ENCODE assay signal across 9 cellular contexts in the genomic region with DNA sequence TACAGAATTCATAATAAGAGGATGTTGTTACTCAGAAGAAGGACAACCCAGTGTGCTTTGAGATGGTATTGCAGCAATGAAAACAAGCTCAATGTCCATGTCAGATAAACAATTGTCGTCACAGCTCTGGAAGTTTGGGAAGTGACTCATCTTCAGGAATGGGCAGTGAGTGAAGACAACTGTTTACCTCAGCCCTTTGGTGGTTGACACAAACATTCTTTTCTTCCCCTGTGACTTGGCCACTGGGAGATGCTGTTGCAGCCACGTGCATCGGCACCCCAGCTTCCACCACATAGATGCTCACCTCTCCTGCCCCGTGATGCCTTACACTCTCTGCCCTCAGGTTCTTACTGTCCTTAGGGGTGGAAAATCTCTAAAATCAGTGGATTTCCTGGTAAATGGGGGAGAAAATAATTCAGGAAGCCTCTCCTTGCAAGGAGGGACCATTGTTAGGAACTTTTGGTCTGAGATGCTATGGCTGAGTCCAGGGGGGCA.
A peak's percentile ranks its signal among the peaks of the same experiment; 100 is the strongest.
DNase-seq lines count a peak whose midpoint lies in the region; ATAC-seq and TF ChIP-seq lines count a peak whose summit lies in the region.
"Had no signal": no experiment of that assay in that cellular context is flagged by ENCODE, and none has a peak within 500 bp of the region (broad histone marks: within the 10 kb centered on the region; RNA-seq: fewer than 3 reads in every experiment).

No MANE protein-coding gene starts in this region.

- intact Hi-C loops in CD14-positive monocyte (cut with micrococcal nuclease) = no loop called here

- no peaks in the 10 kb centered on the region for H3K79me2 ChIP-seq in osteoblast (ENCODE audit: insufficient read depth, low read length)

- no peak overlapping the region for H3K27ac Mint-ChIP-seq in CD14-positive monocyte

- peaks cover 2 to 8% (median 2%) of the 10 kb centered on the region in 3 donors for H3K27me3 Mint-ChIP-seq in CD14-positive monocyte (ENCODE audit: low read depth in 3 of 3)

- no peak overlapping the region for H2AFZ ChIP-seq in osteoblast (ENCODE audit: low read length)

- H3K4me3 ChIP-seq in RWPE2 (ENCODE audit: severe bottlenecking) = no peak overlapping the region
- H3K4me3 ChIP-seq in fibroblast of the aortic adventitia (ENCODE audit: low read depth, low read length) = peak overlapping the region; percentile 3
- peak overlapping the region; percentile 30 for H3K4me3 ChIP-seq in osteoblast (ENCODE audit: insufficient read depth, low read length)

- H3K36me3 Mint-ChIP-seq in CD14-positive monocyte = no peaks in the 10 kb centered on the region

- peak; percentile 86 for ATAC-seq in RWPE2 (ENCODE audit: low read depth)
- no peak for ATAC-seq in GM21360 (IDR thresholded peaks at IDR 0.05; ENCODE audit: unreplicated experiment)

- H3K27me3 ChIP-seq in RWPE2 (ENCODE audit: insufficient read depth, poor library complexity, severe bottlenecking) (no peaks in the 10 kb centered on the region), osteoblast (ENCODE audit: insufficient read depth, low read length) (no peaks in the 10 kb centered on the region)

- peaks cover 0 to 4% (median 0%) of the 10 kb centered on the region in 7 donors for H3K9me3 Mint-ChIP-seq in CD14-positive monocyte

- no peaks in the 10 kb centered on the region for H4K20me1 ChIP-seq in osteoblast (ENCODE audit: insufficient read depth, low read length)

- H3K36me3 ChIP-seq in RWPE2 (ENCODE audit: low read depth) (no peaks in the 10 kb centered on the region), osteoblast (ENCODE audit: insufficient read depth, low read length) (no peaks in the 10 kb centered on the region)

- DNase-seq in AG20443 (ENCODE audit: low spot score) (peak; percentile 90), RWPE2 (ENCODE audit: low spot score) (peak; percentile 76), fibroblast of the aortic adventitia (ENCODE audit: low read depth) (peak; percentile 100), osteoblast (ENCODE audit: insufficient read length, low spot score, missing footprints) (peak; percentile 89), retina (no peak), CD14-positive monocyte (ENCODE audit: low spot score) (no peak), NCI-H1105 treated with DMSO at 0.1 percent for 48 hours (lab: John Stamatoyannopoulos, UW) (no peak)
- DNase-seq: NCI-H1092 treated with DMSO at 0.1 percent for 48 hours had no signal

- no peak overlapping the region for H3K4me3 Mint-ChIP-seq in CD14-positive monocyte

- H3K4me2 ChIP-seq in osteoblast (ENCODE audit: insufficient read depth, low read length) = peak overlapping the region; percentile 71

- no peaks in the 10 kb centered on the region for H3K9me3 ChIP-seq in RWPE2 (ENCODE audit: severe bottlenecking)
- H3K9me3 ChIP-seq in osteoblast (ENCODE audit: low read depth, low read length) = no peaks in the 10 kb centered on the region

- peaks cover 7% of the 10 kb centered on the region for H3K4me1 Mint-ChIP-seq in CD14-positive monocyte

- peak; percentile 57 for TF ChIP-seq CTCF in RWPE2 (IDR thresholded peaks at IDR 0.05; ENCODE audit: poor library complexity, severe bottlenecking)
- TF ChIP-seq CTCF in fibroblast of the aortic adventitia (IDR thresholded peaks at IDR 0.05; ENCODE audit: insufficient read depth, low read length) = no peak
- TF ChIP-seq CTCF in osteoblast (IDR thresholded peaks at IDR 0.05; ENCODE audit: extremely low read depth, low read depth, low read length) = peak; percentile 28
- no peak for TF ChIP-seq CTCF in CD14-positive monocyte (IDR thresholded peaks at IDR 0.05)

- peaks cover 45% of the 10 kb centered on the region for H3K4me1 ChIP-seq in RWPE2 (ENCODE audit: insufficient read depth, poor library complexity, severe bottlenecking)
- peaks cover 54% of the 10 kb centered on the region for H3K4me1 ChIP-seq in osteoblast (ENCODE audit: insufficient read depth, low read length)

- H3K27ac ChIP-seq in RWPE2 (ENCODE audit: poor library complexity, severe bottlenecking) = peak overlapping the region; percentile 96
- H3K27ac ChIP-seq in osteoblast (ENCODE audit: low read depth, low read length) = peak overlapping the region; percentile 99

Comparison
In these comparisons a context has a peak if more than half of its experiments do, and no peak if none do; other contexts are left out.
1. DNase-seq: peak in AG20443 (single experiment), RWPE2 (single experiment), fibroblast of the aortic adventitia (single experiment) and osteoblast (single experiment); none in retina (single experiment), CD14-positive monocyte (single experiment) and NCI-H1105 treated with DMSO at 0.1 percent for 48 hours (single experiment).
2. CTCF ChIP-seq: peak in RWPE2 (single experiment) and osteoblast (single experiment); none in fibroblast of the aortic adventitia (single experiment) and CD14-positive monocyte (single experiment).